Comparison of ENCODE assay signal across 1 cellular context in genomic region chr7:18445483-18445882, GRCh38.
TF ChIP-seq lines count a peak whose summit lies in the region.

No MANE protein-coding gene starts in this region.

TF ChIP-seq in SK-N-SH treated with all-trans-retinoic acid at 6 μM for 48 hours, 23 proteins besides CTCF, POLR2A, EP300 and RAD21 (continued from another document):
- no peak for TF ChIP-seq SNAI2 (CRISPR knock-in tag; IDR thresholded peaks at IDR 0.05)
- TF ChIP-seq ARNTL (CRISPR knock-in tag; IDR thresholded peaks at IDR 0.05; ENCODE audit: borderline replicate concordance, low read depth) = no peak
- no peak for TF ChIP-seq CSDC2 (CRISPR knock-in tag; IDR thresholded peaks at IDR 0.05)
- no peak for TF ChIP-seq BACH2 (CRISPR knock-in tag; IDR thresholded peaks at IDR 0.05; ENCODE audit: borderline replicate concordance)
- no peak for TF ChIP-seq POU6F1 (CRISPR knock-in tag; IDR thresholded peaks at IDR 0.05; ENCODE audit: borderline replicate concordance, low read depth)
- no peak for TF ChIP-seq CREB5 (CRISPR knock-in tag; IDR thresholded peaks at IDR 0.05; ENCODE audit: low read depth)
- TF ChIP-seq TCF4 (CRISPR knock-in tag; IDR thresholded peaks at IDR 0.05; ENCODE audit: borderline replicate concordance) = no peak
- no peak for TF ChIP-seq ISL1 (CRISPR knock-in tag; IDR thresholded peaks at IDR 0.05)
TF ChIP-seq in SK-N-SH treated with all-trans-retinoic acid at 6 μM for 48 hours: peak in this region for 0.
